In the genomic region with DNA sequence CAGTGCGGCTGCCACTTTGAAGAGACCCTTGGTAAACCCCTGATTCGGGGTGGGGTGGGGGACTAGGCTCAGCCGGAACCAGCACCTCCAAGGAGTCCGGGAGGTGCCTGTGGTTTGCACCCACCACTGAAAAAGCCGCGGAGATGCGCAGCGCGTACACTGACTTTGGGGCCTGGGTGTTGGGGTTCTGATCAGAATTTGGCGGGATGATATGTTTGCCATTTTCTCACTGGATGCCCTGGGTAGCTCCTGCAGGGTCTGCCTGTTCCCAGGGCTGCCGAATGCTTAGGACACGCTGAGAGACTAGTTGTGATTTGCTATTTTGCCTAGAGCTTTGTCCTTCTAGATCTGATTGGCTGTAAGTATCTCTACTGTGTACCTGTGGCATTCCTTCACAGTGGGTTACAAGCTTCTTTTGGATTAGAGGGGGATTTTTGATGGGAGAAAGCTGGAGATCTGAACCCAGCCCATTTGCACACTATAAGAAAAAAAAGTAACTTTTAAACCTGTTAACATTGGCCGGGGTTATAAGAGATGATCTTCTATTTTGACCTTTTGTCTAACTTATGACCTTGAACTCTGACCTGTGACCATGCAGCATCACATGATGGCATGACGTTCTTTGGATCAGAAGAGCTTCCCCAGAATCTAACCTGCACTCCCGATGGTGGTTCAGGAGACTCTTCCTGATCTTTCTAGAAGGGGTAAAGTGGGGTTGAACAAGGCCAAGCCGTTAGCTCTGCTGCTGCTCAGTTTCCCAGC, we compare ENCODE assay signal across 1 cellular context.
TF ChIP-seq lines count a peak whose summit lies in the region.

No MANE protein-coding gene starts in this region.

TF ChIP-seq in HepG2, 621 proteins besides CTCF, POLR2A, EP300 and RAD21:
- TF ChIP-seq NR2F6 (IDR thresholded peaks at IDR 0.05) (peak; percentile 25; the same call in 1 of the 2 replicates), NR2F6 (CRISPR knock-in tag; IDR thresholded peaks at IDR 0.05) (no peak), CENPT (CRISPR knock-in tag; IDR thresholded peaks at IDR 0.05; ENCODE audit: low read depth) (no peak), SP5 (CRISPR knock-in tag; IDR thresholded peaks at IDR 0.05; ENCODE audit: borderline replicate concordance, low read depth) (no peak)
- TF ChIP-seq, protein P1, sequence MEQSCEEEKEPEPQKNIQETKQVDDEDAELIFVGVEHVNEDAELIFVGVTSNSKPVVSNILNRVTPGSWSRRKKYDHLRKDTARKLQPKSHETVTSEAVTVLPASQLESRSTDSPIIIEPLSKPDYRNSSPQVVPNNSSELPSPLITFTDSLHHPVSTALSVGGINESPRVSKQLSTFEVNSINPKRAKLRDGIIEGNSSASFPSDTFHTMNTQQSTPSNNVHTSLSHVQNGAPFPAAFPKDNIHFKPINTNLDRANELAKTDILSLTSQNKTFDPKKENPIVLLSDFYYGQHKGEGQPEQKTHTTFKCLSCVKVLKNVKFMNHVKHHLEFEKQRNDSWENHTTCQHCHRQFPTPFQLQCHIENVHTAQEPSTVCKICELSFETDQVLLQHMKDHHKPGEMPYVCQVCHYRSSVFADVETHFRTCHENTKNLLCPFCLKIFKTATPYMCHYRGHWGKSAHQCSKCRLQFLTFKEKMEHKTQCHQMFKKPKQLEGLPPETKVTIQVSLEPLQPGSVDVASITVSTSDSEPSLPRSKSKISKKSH (CRISPR knock-in tag; IDR thresholded peaks at IDR 0.05; ENCODE audit: borderline replicate concordance): no peak
- TF ChIP-seq, protein P2, sequence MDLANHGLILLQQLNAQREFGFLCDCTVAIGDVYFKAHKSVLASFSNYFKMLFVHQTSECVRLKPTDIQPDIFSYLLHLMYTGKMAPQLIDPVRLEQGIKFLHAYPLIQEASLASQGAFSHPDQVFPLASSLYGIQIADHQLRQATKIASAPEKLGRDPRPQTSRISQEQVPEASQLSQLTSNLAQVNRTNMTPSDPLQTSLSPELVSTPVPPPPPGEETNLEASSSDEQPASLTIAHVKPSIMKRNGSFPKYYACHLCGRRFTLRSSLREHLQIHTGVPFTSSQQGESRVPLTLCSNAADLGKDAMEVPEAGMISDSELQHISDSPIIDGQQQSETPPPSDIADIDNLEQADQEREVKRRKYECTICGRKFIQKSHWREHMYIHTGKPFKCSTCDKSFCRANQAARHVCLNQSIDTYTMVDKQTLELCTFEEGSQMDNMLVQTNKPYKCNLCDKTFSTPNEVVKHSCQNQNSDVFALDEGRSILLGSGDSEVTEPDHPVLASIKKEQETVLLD (CRISPR knock-in tag; IDR thresholded peaks at IDR 0.05; ENCODE audit: low read depth): no peak
